Comparison of ENCODE assay signal across 15 cellular contexts in the genomic region with DNA sequence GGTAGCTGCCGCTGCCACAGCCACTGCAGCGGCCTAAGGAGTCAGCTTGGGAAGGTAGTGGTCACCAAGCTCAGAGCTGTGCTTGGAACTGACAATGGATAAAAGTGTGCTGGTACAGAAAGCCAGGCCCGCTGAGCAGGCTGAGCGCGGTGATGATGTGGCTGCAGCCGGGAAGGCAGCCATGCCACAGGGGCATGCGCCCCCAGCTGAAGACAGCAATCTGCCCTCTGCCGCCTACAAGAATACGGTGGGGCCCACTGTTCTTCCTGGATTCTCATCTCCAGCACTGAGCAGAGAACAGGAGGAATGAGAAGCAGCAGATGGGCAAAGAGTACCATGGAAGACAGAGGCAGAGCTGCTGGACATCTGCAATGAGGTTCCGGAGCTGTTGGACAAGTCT.
"Had no signal": no experiment of that assay in that cellular context is flagged by ENCODE, and none has a peak within 500 bp of the region (broad histone marks: within the 10 kb centered on the region; RNA-seq: fewer than 3 reads in every experiment).

No MANE protein-coding gene starts in this region.

- H3K9me3 Mint-ChIP-seq: activated T-cell treated with anti-CD3 and anti-CD28 coated beads, Interleukin-2, amount 50 U/mL, for 4 hours; stimulated activated naive CD8-positive, alpha-beta T cell treated with anti-CD3 and anti-CD28 coated beads, Interleukin-15, amount 100 ng/mL, for 72 hours; T-helper 2 cell treated with Interferon-gamma antibody and Interleukin-4, amounts not matched to agents 5 μg/mL and 100 μg/mL, for 36 hours had no signal

- ATAC-seq: activated CD8-positive, alpha-beta memory T cell treated with anti-CD3 and anti-CD28 coated beads, Interleukin-2, amount 10 ng/mL, durations not matched to agents 7 days and 5 days; activated T-cell treated with anti-CD3 and anti-CD28 coated beads, Interleukin-2, amount 50 U/mL, for 4 hours; stimulated activated naive CD8-positive, alpha-beta T cell treated with anti-CD3 and anti-CD28 coated beads, Interleukin-15, amount 100 ng/mL, for 72 hours had no signal

- H3K36me3 Mint-ChIP-seq: activated CD8-positive, alpha-beta memory T cell treated with anti-CD3 and anti-CD28 coated beads, Interleukin-2, amount 10 ng/mL, durations not matched to agents 7 days and 5 days; activated naive CD8-positive, alpha-beta T cell had no signal

- H3K9ac ChIP-seq: parathyroid adenoma had no signal

- H3K79me2 ChIP-seq: hepatocyte, parathyroid adenoma had no signal

- H3K4me3 ChIP-seq: hepatocyte had no signal

- H3K4me2 ChIP-seq: hepatocyte had no signal

- H3K4me1 Mint-ChIP-seq: activated CD8-positive, alpha-beta memory T cell treated with anti-CD3 and anti-CD28 coated beads, Interleukin-2, amount 10 ng/mL, durations not matched to agents 7 days and 5 days; stimulated activated naive CD8-positive, alpha-beta T cell treated with anti-CD3 and anti-CD28 coated beads, Interleukin-15, amount 100 ng/mL, for 72 hours had no signal

- FAIRE-seq: colon, kidney had no signal

- H3K27me3 ChIP-seq: hepatocyte had no signal

- H3K4me3 Mint-ChIP-seq: activated CD8-positive, alpha-beta memory T cell treated with anti-CD3 and anti-CD28 coated beads, Interleukin-2, amount 10 ng/mL, durations not matched to agents 7 days and 5 days; activated naive CD8-positive, alpha-beta T cell; activated T-cell treated with anti-CD3 and anti-CD28 coated beads, Interleukin-2, amount 50 U/mL, for 4 hours; neural crest cell; stimulated activated naive CD8-positive, alpha-beta T cell treated with anti-CD3 and anti-CD28 coated beads, Interleukin-15, amount 100 ng/mL, for 72 hours; T-helper 2 cell treated with Interferon-gamma antibody and Interleukin-4, amounts not matched to agents 5 μg/mL and 100 μg/mL, for 36 hours had no signal

- H3K4me1 ChIP-seq: parathyroid adenoma had no signal

- DNase-seq: activated CD4-positive, alpha-beta T cell treated with anti-CD3 and anti-CD28 coated beads for 1 hour; activated CD8-positive, alpha-beta memory T cell treated with anti-CD3 and anti-CD28 coated beads, Interleukin-2, amount 10 ng/mL, durations not matched to agents 7 days and 5 days; activated gamma-delta T cell; activated T-cell treated with anti-CD3 and anti-CD28 coated beads, Interleukin-2, amount 50 U/mL, for 4 hours; effector CD4-positive, alpha-beta T cell; kidney; stimulated activated CD4-positive, alpha-beta T cell treated with anti-CD3 and anti-CD28 coated beads, Interleukin-15, amount 100 ng/mL, for 24 hours; stimulated activated CD4-positive, alpha-beta T cell treated with anti-CD3 and anti-CD28 coated beads, Interleukin-4, amount 100 ng/mL, for 4 hours; stimulated activated naive CD8-positive, alpha-beta T cell treated with anti-CD3 and anti-CD28 coated beads, Interleukin-15, amount 100 ng/mL, for 72 hours had no signal

- H3K27ac ChIP-seq: hepatocyte, parathyroid adenoma had no signal

- H3K27ac Mint-ChIP-seq: activated CD8-positive, alpha-beta memory T cell treated with anti-CD3 and anti-CD28 coated beads, Interleukin-2, amount 10 ng/mL, durations not matched to agents 7 days and 5 days; activated naive CD8-positive, alpha-beta T cell; stimulated activated naive CD8-positive, alpha-beta T cell treated with anti-CD3 and anti-CD28 coated beads, Interleukin-15, amount 100 ng/mL, for 72 hours; T-helper 2 cell treated with Interferon-gamma antibody and Interleukin-4, amounts not matched to agents 5 μg/mL and 100 μg/mL, for 36 hours had no signal

- H2AFZ ChIP-seq: hepatocyte, parathyroid adenoma had no signal
